ENCODE assay signal across 27 cellular contexts in genomic region chr2:132584976-132585817, GRCh38.
"Had no signal": no experiment of that assay in that cellular context is flagged by ENCODE, and none has a peak within 500 bp of the region (broad histone marks: within the 10 kb centered on the region; RNA-seq: fewer than 3 reads in every experiment).

No MANE protein-coding gene starts in this region.

- H3K36me3 ChIP-seq: ascending aorta, breast epithelium, cardiac muscle cell, heart left ventricle had no signal

- DNase-seq: activated CD4-positive, alpha-beta memory T cell treated with anti-CD3 and anti-CD28 coated beads for 36 hours; activated CD4-positive, alpha-beta T cell treated with anti-CD3 and anti-CD28 coated beads for 36 hours; activated CD4-positive, alpha-beta T cell treated with anti-CD3 and anti-CD28 coated beads, Interleukin-2, amount 10 ng/mL, durations not matched to agents 24 days and 14 days; activated CD4-positive, CD25-positive, alpha-beta regulatory T cell; activated CD4-positive, CD25-positive, alpha-beta regulatory T cell treated with anti-CD3 and anti-CD28 coated beads, Interleukin-2, amount 50 U/mL, for 72 hours; activated CD8-positive, alpha-beta memory T cell treated with anti-CD3 and anti-CD28 coated beads, Interleukin-2, amount 10 ng/mL, durations not matched to agents 7 days and 5 days; activated CD8-positive, alpha-beta memory T cell treated with anti-CD3 and anti-CD28 coated beads, Interleukin-2, amount 50 U/mL, for 4 hours; activated CD8-positive, alpha-beta T cell treated with anti-CD3 and anti-CD28 coated beads, Interleukin-2, amount 10 ng/mL, durations not matched to agents 7 days and 5 days; activated naive CD4-positive, alpha-beta T cell; activated naive CD4-positive, alpha-beta T cell treated with anti-CD3 and anti-CD28 coated beads, Interleukin-2, amount 10 ng/mL, durations not matched to agents 7 days and 5 days; activated naive CD8-positive, alpha-beta T cell treated with anti-CD3 and anti-CD28 coated beads, Interleukin-2, amount 10 ng/mL, durations not matched to agents 7 days and 5 days; activated T-cell treated with anti-CD3 and anti-CD28 coated beads, Interleukin-2, amount 50 U/mL, for 24 hours; activated T-cell treated with anti-CD3 and anti-CD28 coated beads, Interleukin-2, amount 50 U/mL, for 72 hours; central memory CD4-positive, alpha-beta T cell; cerebellar nuclear complex; effector CD4-positive, alpha-beta T cell; effector memory CD8-positive, alpha-beta T cell; foreskin fibroblast; heart left ventricle; T-helper 2 cell had no signal

- ATAC-seq: activated CD4-positive, alpha-beta T cell treated with anti-CD3 and anti-CD28 coated beads for 36 hours; activated CD8-positive, alpha-beta memory T cell treated with anti-CD3 and anti-CD28 coated beads, Interleukin-2, amount 10 ng/mL, durations not matched to agents 7 days and 5 days; activated CD8-positive, alpha-beta T cell treated with anti-CD3 and anti-CD28 coated beads, Interleukin-2, amount 10 ng/mL, durations not matched to agents 7 days and 5 days; activated naive CD4-positive, alpha-beta T cell treated with anti-CD3 and anti-CD28 coated beads, Interleukin-2, amount 50 U/mL, for 72 hours; activated T-cell treated with anti-CD3 and anti-CD28 coated beads, Interleukin-2, amount 50 U/mL, for 72 hours; effector memory CD8-positive, alpha-beta T cell; heart left ventricle had no signal

- H3K27ac ChIP-seq: ascending aorta, breast epithelium, cardiac muscle cell, coronary artery, dorsolateral prefrontal cortex, epithelial cell of prostate, heart left ventricle had no signal

- H3K4me1 ChIP-seq: ascending aorta, breast epithelium, heart left ventricle had no signal

- H3K4me3 ChIP-seq: ascending aorta, breast epithelium, cardiac muscle cell, coronary artery, heart left ventricle had no signal

- H3K9me3 ChIP-seq: ascending aorta, breast epithelium, heart left ventricle had no signal

- H3K27me3 ChIP-seq: ascending aorta, breast epithelium, cardiac muscle cell, heart left ventricle had no signal
